In the genomic region with DNA sequence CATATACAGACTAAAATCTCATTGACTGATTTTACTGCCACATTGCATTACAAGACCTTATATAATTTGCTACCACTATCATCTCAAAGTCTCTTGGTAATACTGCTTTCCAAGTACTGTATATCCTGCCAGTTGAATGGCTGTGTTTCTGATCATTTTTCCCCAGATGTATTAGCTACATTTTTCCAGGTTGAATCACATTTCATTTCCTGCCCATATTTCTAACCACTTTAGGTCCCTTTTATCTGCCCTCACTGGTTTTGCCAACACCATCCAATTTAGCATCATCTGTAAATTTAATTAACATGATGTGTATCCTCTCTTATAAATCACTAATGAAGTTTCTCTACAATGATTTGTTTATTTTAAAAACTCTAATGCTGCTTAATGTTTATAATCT, we compare ENCODE assay signal across 1 cellular context.
TF ChIP-seq lines count a peak whose summit lies in the region.

No MANE protein-coding gene starts in this region.

TF ChIP-seq in HCT116, 20 proteins besides CTCF, POLR2A, EP300 and RAD21 (continued from another document):
- TF ChIP-seq, protein P1, sequence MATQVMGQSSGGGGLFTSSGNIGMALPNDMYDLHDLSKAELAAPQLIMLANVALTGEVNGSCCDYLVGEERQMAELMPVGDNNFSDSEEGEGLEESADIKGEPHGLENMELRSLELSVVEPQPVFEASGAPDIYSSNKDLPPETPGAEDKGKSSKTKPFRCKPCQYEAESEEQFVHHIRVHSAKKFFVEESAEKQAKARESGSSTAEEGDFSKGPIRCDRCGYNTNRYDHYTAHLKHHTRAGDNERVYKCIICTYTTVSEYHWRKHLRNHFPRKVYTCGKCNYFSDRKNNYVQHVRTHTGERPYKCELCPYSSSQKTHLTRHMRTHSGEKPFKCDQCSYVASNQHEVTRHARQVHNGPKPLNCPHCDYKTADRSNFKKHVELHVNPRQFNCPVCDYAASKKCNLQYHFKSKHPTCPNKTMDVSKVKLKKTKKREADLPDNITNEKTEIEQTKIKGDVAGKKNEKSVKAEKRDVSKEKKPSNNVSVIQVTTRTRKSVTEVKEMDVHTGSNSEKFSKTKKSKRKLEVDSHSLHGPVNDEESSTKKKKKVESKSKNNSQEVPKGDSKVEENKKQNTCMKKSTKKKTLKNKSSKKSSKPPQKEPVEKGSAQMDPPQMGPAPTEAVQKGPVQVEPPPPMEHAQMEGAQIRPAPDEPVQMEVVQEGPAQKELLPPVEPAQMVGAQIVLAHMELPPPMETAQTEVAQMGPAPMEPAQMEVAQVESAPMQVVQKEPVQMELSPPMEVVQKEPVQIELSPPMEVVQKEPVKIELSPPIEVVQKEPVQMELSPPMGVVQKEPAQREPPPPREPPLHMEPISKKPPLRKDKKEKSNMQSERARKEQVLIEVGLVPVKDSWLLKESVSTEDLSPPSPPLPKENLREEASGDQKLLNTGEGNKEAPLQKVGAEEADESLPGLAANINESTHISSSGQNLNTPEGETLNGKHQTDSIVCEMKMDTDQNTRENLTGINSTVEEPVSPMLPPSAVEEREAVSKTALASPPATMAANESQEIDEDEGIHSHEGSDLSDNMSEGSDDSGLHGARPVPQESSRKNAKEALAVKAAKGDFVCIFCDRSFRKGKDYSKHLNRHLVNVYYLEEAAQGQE (IDR thresholded peaks at IDR 0.05; ENCODE audit: low read depth), result no peak
- TF ChIP-seq TCF7L2 (IDR thresholded peaks at IDR 0.05; ENCODE audit: borderline replicate concordance, extremely low read depth, insufficient read depth, insufficient read length) (no peak), CBX3 (IDR thresholded peaks at IDR 0.05; ENCODE audit: low read depth) (no peak), ZFX (IDR thresholded peaks at IDR 0.05) (no peak), ELF1 (IDR thresholded peaks at IDR 0.05; ENCODE audit: borderline replicate concordance, low read depth) (no peak), FOSL1 (IDR thresholded peaks at IDR 0.05; ENCODE audit: low read depth) (peak; percentile 27; the same call in 1 of the 2 replicates), SIN3A (IDR thresholded peaks at IDR 0.05; ENCODE audit: low read depth) (no peak), CEBPB (IDR thresholded peaks at IDR 0.05; ENCODE audit: low read depth) (no peak)
- TF ChIP-seq, protein P2, sequence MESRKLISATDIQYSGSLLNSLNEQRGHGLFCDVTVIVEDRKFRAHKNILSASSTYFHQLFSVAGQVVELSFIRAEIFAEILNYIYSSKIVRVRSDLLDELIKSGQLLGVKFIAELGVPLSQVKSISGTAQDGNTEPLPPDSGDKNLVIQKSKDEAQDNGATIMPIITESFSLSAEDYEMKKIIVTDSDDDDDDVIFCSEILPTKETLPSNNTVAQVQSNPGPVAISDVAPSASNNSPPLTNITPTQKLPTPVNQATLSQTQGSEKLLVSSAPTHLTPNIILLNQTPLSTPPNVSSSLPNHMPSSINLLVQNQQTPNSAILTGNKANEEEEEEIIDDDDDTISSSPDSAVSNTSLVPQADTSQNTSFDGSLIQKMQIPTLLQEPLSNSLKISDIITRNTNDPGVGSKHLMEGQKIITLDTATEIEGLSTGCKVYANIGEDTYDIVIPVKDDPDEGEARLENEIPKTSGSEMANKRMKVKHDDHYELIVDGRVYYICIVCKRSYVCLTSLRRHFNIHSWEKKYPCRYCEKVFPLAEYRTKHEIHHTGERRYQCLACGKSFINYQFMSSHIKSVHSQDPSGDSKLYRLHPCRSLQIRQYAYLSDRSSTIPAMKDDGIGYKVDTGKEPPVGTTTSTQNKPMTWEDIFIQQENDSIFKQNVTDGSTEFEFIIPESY (IDR thresholded peaks at IDR 0.05; ENCODE audit: extremely low read depth, insufficient replicate concordance, low read length), result no peak
